1 cellular context compared by ENCODE assay signal in the genomic region with DNA sequence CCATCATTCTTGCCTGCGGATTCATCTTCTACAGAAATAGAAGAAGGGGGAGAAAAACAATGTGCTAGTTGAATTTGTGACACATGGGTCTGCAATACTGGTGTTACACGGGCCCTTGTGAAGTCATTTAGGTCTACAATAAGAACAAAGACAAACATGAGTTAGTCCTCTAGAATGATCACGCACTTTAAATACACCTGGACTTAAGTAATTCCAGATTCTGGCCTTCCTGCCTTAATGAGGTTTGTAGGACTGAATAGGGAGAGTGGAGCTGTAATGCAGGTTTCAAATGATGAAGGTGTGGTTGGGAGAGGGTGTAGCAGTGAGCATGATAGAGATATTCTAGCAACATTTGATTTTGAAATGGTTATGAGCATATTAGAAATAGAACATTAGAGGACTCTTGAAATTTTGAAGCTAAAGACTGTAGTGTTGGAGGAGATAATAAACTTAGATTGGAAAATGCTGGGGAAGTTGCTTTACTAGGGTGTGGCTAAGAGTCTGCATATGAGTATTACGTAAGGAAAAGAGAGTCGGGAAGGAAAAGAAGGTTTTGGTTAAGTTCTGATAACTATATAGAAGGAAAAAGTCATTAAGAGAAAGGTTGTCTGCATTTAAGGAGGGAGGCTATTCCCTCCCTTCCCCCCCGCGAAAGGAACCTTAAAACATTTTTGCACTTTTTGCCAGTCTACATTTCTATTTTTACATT.
TF ChIP-seq lines count a peak whose summit lies in the region.

No MANE protein-coding gene starts in this region.

TF ChIP-seq in IMR-90, 13 proteins besides CTCF, POLR2A, EP300 and RAD21:
- TF ChIP-seq MXI1 (IDR thresholded peaks at IDR 0.05; ENCODE audit: borderline replicate concordance, low read depth, low read length), result no peak
- no peak for TF ChIP-seq MAZ (IDR thresholded peaks at IDR 0.05; ENCODE audit: borderline replicate concordance, low read depth, low read length)
- no peak for TF ChIP-seq CHD1 (IDR thresholded peaks at IDR 0.05; ENCODE audit: low read depth, low read length)
- TF ChIP-seq SMC3 (IDR thresholded peaks at IDR 0.05; ENCODE audit: low read depth, low read length), result no peak
- TF ChIP-seq, protein P1, sequence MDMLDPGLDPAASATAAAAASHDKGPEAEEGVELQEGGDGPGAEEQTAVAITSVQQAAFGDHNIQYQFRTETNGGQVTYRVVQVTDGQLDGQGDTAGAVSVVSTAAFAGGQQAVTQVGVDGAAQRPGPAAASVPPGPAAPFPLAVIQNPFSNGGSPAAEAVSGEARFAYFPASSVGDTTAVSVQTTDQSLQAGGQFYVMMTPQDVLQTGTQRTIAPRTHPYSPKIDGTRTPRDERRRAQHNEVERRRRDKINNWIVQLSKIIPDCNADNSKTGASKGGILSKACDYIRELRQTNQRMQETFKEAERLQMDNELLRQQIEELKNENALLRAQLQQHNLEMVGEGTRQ (IDR thresholded peaks at IDR 0.05; ENCODE audit: low read depth, low read length), result no peak
- TF ChIP-seq CEBPB (IDR thresholded peaks at IDR 0.05; ENCODE audit: low read depth, low read length), result no peak
- no peak for TF ChIP-seq RFX5 (IDR thresholded peaks at IDR 0.05; ENCODE audit: low read depth, low read length)
- TF ChIP-seq FOS (IDR thresholded peaks at IDR 0.05; ENCODE audit: low read depth, low read length), result no peak
- TF ChIP-seq RCOR1 (IDR thresholded peaks at IDR 0.05; ENCODE audit: insufficient replicate concordance, low read length), result no peak
- no peak for TF ChIP-seq BHLHE40 (IDR thresholded peaks at IDR 0.05; ENCODE audit: low read depth, low read length)
- TF ChIP-seq MAFK (IDR thresholded peaks at IDR 0.05; ENCODE audit: low read depth, low read length), result no peak
- TF ChIP-seq, protein P2, sequence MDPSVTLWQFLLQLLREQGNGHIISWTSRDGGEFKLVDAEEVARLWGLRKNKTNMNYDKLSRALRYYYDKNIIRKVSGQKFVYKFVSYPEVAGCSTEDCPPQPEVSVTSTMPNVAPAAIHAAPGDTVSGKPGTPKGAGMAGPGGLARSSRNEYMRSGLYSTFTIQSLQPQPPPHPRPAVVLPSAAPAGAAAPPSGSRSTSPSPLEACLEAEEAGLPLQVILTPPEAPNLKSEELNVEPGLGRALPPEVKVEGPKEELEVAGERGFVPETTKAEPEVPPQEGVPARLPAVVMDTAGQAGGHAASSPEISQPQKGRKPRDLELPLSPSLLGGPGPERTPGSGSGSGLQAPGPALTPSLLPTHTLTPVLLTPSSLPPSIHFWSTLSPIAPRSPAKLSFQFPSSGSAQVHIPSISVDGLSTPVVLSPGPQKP (IDR thresholded peaks at IDR 0.05; ENCODE audit: borderline replicate concordance, low read depth, low read length), result no peak
- TF ChIP-seq NFE2L2 (IDR thresholded peaks at IDR 0.05; ENCODE audit: low read depth, low read length), result no peak
